15 cellular contexts compared by ENCODE assay signal in the genomic region with DNA sequence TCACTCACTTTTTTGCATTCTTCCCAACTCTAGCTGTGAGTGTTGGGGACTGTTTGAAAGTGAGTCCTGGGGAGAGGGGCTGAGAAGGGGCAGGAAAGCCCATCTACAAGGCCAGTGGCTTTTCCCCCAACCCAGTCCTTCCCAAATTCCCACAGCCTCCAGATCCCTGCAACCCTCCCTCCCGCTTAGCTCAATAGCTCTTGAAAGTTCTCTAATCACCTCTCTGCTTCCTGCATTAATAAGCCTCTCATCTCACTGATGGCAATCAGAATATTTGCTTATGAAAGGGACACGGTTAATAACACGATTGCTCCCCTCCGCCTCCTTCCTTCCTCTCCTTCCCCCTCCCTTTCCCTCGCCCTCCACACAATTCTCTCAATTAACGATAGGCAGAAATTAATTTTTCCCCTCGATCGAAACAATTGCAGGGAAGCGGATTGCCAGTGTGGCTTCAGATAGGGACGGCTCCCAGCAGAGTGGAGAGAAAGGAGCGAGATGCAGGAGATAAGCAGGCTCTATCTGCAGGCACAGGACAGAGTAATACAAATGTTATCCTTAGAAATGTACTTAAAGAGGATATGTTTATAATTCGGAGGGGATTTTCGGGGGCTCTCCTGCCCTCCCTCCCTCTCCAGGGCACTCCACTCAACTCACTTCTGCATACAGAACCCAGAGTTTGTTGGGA.
"Had no signal": no experiment of that assay in that cellular context is flagged by ENCODE, and none has a peak within 500 bp of the region (broad histone marks: within the 10 kb centered on the region; RNA-seq: fewer than 3 reads in every experiment).

No MANE protein-coding gene starts in this region.

- H3K4me3 ChIP-seq: ascending aorta, breast epithelium, coronary artery, heart left ventricle, left lung, sigmoid colon, testis, upper lobe of left lung had no signal

- H3K27me3 ChIP-seq: ascending aorta, testis had no signal

- H3K4me3 Mint-ChIP-seq: activated naive CD4-positive, alpha-beta T cell treated with anti-CD3 and anti-CD28 coated beads, Interleukin-2, amount 50 U/mL, for 24 hours; activated T-cell treated with anti-CD3 and anti-CD28 coated beads, Interleukin-2, amount 50 U/mL, for 72 hours; stimulated activated effector memory CD8-positive, alpha-beta T cell treated with anti-CD3 and anti-CD28 coated beads, Interleukin-12 subunit alpha, Interleukin-12 subunit beta, amount 100 ng/mL, for 72 hours had no signal

- ATAC-seq: activated T-cell treated with anti-CD3 and anti-CD28 coated beads, Interleukin-2, amount 50 U/mL, for 72 hours; heart left ventricle; left lung; stimulated activated effector memory CD8-positive, alpha-beta T cell treated with anti-CD3 and anti-CD28 coated beads, Interleukin-12 subunit alpha, Interleukin-12 subunit beta, amount 100 ng/mL, for 72 hours had no signal

- H3K36me3 Mint-ChIP-seq: stimulated activated effector memory CD8-positive, alpha-beta T cell treated with anti-CD3 and anti-CD28 coated beads, Interleukin-12 subunit alpha, Interleukin-12 subunit beta, amount 100 ng/mL, for 72 hours had no signal

- H3K9me3 ChIP-seq: ascending aorta, breast epithelium, heart left ventricle, left lung, sigmoid colon, testis, upper lobe of left lung had no signal

- H3K9me3 Mint-ChIP-seq: stimulated activated effector memory CD8-positive, alpha-beta T cell treated with anti-CD3 and anti-CD28 coated beads, Interleukin-12 subunit alpha, Interleukin-12 subunit beta, amount 100 ng/mL, for 72 hours had no signal

- H3K27ac ChIP-seq: ascending aorta, breast epithelium, coronary artery, heart left ventricle, left lung, sigmoid colon, testis, upper lobe of left lung had no signal

- H3K36me3 ChIP-seq: ascending aorta, breast epithelium, heart left ventricle, left lung, sigmoid colon, upper lobe of left lung had no signal

- H3K27ac Mint-ChIP-seq: activated naive CD4-positive, alpha-beta T cell treated with anti-CD3 and anti-CD28 coated beads, Interleukin-2, amount 50 U/mL, for 24 hours; activated T-cell treated with anti-CD3 and anti-CD28 coated beads, Interleukin-2, amount 50 U/mL, for 72 hours; stimulated activated effector memory CD8-positive, alpha-beta T cell treated with anti-CD3 and anti-CD28 coated beads, Interleukin-12 subunit alpha, Interleukin-12 subunit beta, amount 100 ng/mL, for 72 hours had no signal

- H3K4me1 ChIP-seq: ascending aorta, breast epithelium, testis had no signal

- DNase-seq: activated CD4-positive, alpha-beta T cell treated with anti-CD3 and anti-CD28 coated beads, Interleukin-2, amount 50 U/mL, for 4 hours; activated effector memory CD4-positive, alpha-beta T cell treated with anti-CD3 and anti-CD28 coated beads, Interleukin-2, amount 50 U/mL, for 16 hours; activated T-cell treated with anti-CD3 and anti-CD28 coated beads, Interleukin-2, amount 50 U/mL, for 72 hours; heart left ventricle; left lung; midbrain; sigmoid colon; stimulated activated CD4-positive, alpha-beta T cell treated with anti-CD3 and anti-CD28 coated beads, Interleukin-4, amount 100 ng/mL, for 24 hours; testis; upper lobe of left lung had no signal
